Comparison of ENCODE assay signal across 1 cellular context in genomic region chr6:38673397-38674165, GRCh38.
TF ChIP-seq lines count a peak whose summit lies in the region.

No MANE protein-coding gene starts in this region.

TF ChIP-seq in K562, 482 proteins besides CTCF, POLR2A, EP300 and RAD21 (continued from another document and continues in another):
- TF ChIP-seq ZNF512 (tag; IDR thresholded peaks at IDR 0.05) = no peak
- no peak for TF ChIP-seq CREM (IDR thresholded peaks at IDR 0.05; ENCODE audit: low read depth)
- no peak for TF ChIP-seq PRMT5 (CRISPR knock-in tag; IDR thresholded peaks at IDR 0.05)
- TF ChIP-seq PKNOX1 (IDR thresholded peaks at IDR 0.05) = peak; percentile 67
- no peak for TF ChIP-seq ZFPM2 (CRISPR knock-in tag; IDR thresholded peaks at IDR 0.05)
- TF ChIP-seq FUS (optimal IDR thresholded peaks at IDR 0.05; ENCODE audit: low read depth, low read length) = no peak
- no peak for TF ChIP-seq FOXJ2 (tag; IDR thresholded peaks at IDR 0.05)
- no peak for TF ChIP-seq ZKSCAN1 (IDR thresholded peaks at IDR 0.05; ENCODE audit: low read depth, low read length)
- TF ChIP-seq BCL6 (CRISPR knock-in tag; IDR thresholded peaks at IDR 0.05) = no peak
- TF ChIP-seq, protein P1, sequence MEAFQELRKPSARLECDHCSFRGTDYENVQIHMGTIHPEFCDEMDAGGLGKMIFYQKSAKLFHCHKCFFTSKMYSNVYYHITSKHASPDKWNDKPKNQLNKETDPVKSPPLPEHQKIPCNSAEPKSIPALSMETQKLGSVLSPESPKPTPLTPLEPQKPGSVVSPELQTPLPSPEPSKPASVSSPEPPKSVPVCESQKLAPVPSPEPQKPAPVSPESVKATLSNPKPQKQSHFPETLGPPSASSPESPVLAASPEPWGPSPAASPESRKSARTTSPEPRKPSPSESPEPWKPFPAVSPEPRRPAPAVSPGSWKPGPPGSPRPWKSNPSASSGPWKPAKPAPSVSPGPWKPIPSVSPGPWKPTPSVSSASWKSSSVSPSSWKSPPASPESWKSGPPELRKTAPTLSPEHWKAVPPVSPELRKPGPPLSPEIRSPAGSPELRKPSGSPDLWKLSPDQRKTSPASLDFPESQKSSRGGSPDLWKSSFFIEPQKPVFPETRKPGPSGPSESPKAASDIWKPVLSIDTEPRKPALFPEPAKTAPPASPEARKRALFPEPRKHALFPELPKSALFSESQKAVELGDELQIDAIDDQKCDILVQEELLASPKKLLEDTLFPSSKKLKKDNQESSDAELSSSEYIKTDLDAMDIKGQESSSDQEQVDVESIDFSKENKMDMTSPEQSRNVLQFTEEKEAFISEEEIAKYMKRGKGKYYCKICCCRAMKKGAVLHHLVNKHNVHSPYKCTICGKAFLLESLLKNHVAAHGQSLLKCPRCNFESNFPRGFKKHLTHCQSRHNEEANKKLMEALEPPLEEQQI (IDR thresholded peaks at IDR 0.05) = no peak
- no peak for TF ChIP-seq ZNF778 (CRISPR knock-in tag; IDR thresholded peaks at IDR 0.05)
- TF ChIP-seq EZH2 (IDR thresholded peaks at IDR 0.05; ENCODE audit: borderline replicate concordance, low read depth, low read length) = no peak
- TF ChIP-seq, protein P2, sequence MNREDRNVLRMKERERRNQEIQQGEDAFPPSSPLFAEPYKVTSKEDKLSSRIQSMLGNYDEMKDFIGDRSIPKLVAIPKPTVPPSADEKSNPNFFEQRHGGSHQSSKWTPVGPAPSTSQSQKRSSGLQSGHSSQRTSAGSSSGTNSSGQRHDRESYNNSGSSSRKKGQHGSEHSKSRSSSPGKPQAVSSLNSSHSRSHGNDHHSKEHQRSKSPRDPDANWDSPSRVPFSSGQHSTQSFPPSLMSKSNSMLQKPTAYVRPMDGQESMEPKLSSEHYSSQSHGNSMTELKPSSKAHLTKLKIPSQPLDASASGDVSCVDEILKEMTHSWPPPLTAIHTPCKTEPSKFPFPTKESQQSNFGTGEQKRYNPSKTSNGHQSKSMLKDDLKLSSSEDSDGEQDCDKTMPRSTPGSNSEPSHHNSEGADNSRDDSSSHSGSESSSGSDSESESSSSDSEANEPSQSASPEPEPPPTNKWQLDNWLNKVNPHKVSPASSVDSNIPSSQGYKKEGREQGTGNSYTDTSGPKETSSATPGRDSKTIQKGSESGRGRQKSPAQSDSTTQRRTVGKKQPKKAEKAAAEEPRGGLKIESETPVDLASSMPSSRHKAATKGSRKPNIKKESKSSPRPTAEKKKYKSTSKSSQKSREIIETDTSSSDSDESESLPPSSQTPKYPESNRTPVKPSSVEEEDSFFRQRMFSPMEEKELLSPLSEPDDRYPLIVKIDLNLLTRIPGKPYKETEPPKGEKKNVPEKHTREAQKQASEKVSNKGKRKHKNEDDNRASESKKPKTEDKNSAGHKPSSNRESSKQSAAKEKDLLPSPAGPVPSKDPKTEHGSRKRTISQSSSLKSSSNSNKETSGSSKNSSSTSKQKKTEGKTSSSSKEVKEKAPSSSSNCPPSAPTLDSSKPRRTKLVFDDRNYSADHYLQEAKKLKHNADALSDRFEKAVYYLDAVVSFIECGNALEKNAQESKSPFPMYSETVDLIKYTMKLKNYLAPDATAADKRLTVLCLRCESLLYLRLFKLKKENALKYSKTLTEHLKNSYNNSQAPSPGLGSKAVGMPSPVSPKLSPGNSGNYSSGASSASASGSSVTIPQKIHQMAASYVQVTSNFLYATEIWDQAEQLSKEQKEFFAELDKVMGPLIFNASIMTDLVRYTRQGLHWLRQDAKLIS (CRISPR knock-in tag; IDR thresholded peaks at IDR 0.05) = no peak
- TF ChIP-seq ZNF24 (IDR thresholded peaks at IDR 0.05) = no peak
- TF ChIP-seq, protein P3, sequence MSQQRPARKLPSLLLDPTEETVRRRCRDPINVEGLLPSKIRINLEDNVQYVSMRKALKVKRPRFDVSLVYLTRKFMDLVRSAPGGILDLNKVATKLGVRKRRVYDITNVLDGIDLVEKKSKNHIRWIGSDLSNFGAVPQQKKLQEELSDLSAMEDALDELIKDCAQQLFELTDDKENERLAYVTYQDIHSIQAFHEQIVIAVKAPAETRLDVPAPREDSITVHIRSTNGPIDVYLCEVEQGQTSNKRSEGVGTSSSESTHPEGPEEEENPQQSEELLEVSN (IDR thresholded peaks at IDR 0.05; ENCODE audit: borderline replicate concordance in 1 of 2, extremely low read depth in 1 of 2, insufficient read depth in 1 of 2, insufficient read length in 1 of 2, low read depth in 1 of 2, low read length in 1 of 2, poor library complexity in 1 of 2, severe bottlenecking in 1 of 2) = no peak
- TF ChIP-seq NR3C1 (CRISPR knock-in tag; IDR thresholded peaks at IDR 0.05) = no peak
- no peak for TF ChIP-seq GABPB1 (CRISPR knock-in tag; IDR thresholded peaks at IDR 0.05)
- no peak for TF ChIP-seq TGIF2 (CRISPR knock-in tag; IDR thresholded peaks at IDR 0.05)
- TF ChIP-seq ATF7 (IDR thresholded peaks at IDR 0.05) = 0 out of 2 replicates have a peak, but pooled peaks have one; percentile 21
- TF ChIP-seq ZNF408 (CRISPR knock-in tag; IDR thresholded peaks at IDR 0.05; ENCODE audit: low read depth) = no peak
- TF ChIP-seq OTX1 (CRISPR knock-in tag; IDR thresholded peaks at IDR 0.05) = no peak
- TF ChIP-seq NCOA4 (IDR thresholded peaks at IDR 0.05; ENCODE audit: partially characterized antibody) = no peak
- no peak for TF ChIP-seq ELF1 (tag; IDR thresholded peaks at IDR 0.05)
- TF ChIP-seq MEIS2 (IDR thresholded peaks at IDR 0.05; ENCODE audit: partially characterized antibody) = peak; percentile 68
- TF ChIP-seq MYC (IDR thresholded peaks at IDR 0.05; ENCODE audit: low read depth, low read length) = 0 out of 2 replicates have a peak, but pooled peaks have one; percentile 14
- TF ChIP-seq MYC (CRISPR knock-in tag; IDR thresholded peaks at IDR 0.05; ENCODE audit: borderline replicate concordance, low read depth) = peak; percentile 34; the same call in 1 of the 2 replicates
- no peak for TF ChIP-seq SAFB2 (IDR thresholded peaks at IDR 0.05; ENCODE audit: borderline replicate concordance, low read depth, low read length, severe bottlenecking)
- TF ChIP-seq ZNF282 (CRISPR knock-in tag; IDR thresholded peaks at IDR 0.05) = no peak
- no peak for TF ChIP-seq TAF15 (IDR thresholded peaks at IDR 0.05; ENCODE audit: low read depth, low read length)
- no peak for TF ChIP-seq ZNF77 (CRISPR knock-in tag; IDR thresholded peaks at IDR 0.05)
- TF ChIP-seq, protein P4, sequence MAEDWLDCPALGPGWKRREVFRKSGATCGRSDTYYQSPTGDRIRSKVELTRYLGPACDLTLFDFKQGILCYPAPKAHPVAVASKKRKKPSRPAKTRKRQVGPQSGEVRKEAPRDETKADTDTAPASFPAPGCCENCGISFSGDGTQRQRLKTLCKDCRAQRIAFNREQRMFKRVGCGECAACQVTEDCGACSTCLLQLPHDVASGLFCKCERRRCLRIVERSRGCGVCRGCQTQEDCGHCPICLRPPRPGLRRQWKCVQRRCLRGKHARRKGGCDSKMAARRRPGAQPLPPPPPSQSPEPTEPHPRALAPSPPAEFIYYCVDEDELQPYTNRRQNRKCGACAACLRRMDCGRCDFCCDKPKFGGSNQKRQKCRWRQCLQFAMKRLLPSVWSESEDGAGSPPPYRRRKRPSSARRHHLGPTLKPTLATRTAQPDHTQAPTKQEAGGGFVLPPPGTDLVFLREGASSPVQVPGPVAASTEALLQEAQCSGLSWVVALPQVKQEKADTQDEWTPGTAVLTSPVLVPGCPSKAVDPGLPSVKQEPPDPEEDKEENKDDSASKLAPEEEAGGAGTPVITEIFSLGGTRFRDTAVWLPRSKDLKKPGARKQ (CRISPR knock-in tag; IDR thresholded peaks at IDR 0.05) = no peak
- TF ChIP-seq EGR1 (conservative IDR thresholded peaks at IDR 0.05) = no peak
- TF ChIP-seq CHD2 (IDR thresholded peaks at IDR 0.05; ENCODE audit: low read depth, low read length) = peak; percentile 91
- no peak for TF ChIP-seq MAX (CRISPR knock-in tag; IDR thresholded peaks at IDR 0.05)
- TF ChIP-seq ZNF583 (CRISPR knock-in tag; IDR thresholded peaks at IDR 0.05) = no peak
- no peak for TF ChIP-seq UBTF (IDR thresholded peaks at IDR 0.05; ENCODE audit: borderline replicate concordance in 1 of 2, low read depth in 2 of 2, low read length in 2 of 2)
- TF ChIP-seq RBBP5 (IDR thresholded peaks at IDR 0.05; ENCODE audit: borderline replicate concordance, insufficient read depth, low read length, poor library complexity, severe bottlenecking) = no peak
- no peak for TF ChIP-seq FOXA3 (CRISPR knock-in tag; conservative IDR thresholded peaks at IDR 0.05 in 1 of 2, IDR thresholded peaks at IDR 0.05 in 1 of 2)
- TF ChIP-seq, protein P5, sequence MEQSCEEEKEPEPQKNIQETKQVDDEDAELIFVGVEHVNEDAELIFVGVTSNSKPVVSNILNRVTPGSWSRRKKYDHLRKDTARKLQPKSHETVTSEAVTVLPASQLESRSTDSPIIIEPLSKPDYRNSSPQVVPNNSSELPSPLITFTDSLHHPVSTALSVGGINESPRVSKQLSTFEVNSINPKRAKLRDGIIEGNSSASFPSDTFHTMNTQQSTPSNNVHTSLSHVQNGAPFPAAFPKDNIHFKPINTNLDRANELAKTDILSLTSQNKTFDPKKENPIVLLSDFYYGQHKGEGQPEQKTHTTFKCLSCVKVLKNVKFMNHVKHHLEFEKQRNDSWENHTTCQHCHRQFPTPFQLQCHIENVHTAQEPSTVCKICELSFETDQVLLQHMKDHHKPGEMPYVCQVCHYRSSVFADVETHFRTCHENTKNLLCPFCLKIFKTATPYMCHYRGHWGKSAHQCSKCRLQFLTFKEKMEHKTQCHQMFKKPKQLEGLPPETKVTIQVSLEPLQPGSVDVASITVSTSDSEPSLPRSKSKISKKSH (CRISPR knock-in tag; IDR thresholded peaks at IDR 0.05) = no peak
- TF ChIP-seq ZNF695 (CRISPR knock-in tag; IDR thresholded peaks at IDR 0.05) = no peak
- no peak for TF ChIP-seq ZBTB7A (IDR thresholded peaks at IDR 0.05; ENCODE audit: borderline replicate concordance, control insufficient read depth, low read depth, low read length)
- TF ChIP-seq ARID3B (CRISPR knock-in tag; IDR thresholded peaks at IDR 0.05; ENCODE audit: borderline replicate concordance) = no peak
- peak; percentile 30; the same call in 1 of the 2 replicates for TF ChIP-seq ESRRA (IDR thresholded peaks at IDR 0.05; ENCODE audit: borderline replicate concordance, low read depth)
- TF ChIP-seq, protein P6, sequence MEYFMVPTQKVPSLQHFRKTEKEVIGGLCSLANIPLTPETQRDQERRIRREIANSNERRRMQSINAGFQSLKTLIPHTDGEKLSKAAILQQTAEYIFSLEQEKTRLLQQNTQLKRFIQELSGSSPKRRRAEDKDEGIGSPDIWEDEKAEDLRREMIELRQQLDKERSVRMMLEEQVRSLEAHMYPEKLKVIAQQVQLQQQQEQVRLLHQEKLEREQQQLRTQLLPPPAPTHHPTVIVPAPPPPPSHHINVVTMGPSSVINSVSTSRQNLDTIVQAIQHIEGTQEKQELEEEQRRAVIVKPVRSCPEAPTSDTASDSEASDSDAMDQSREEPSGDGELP (CRISPR knock-in tag; IDR thresholded peaks at IDR 0.05; ENCODE audit: borderline replicate concordance) = no peak
- no peak for TF ChIP-seq YY1 (IDR thresholded peaks at IDR 0.05; ENCODE audit: borderline replicate concordance in 1 of 3, control insufficient read depth in 1 of 3, extremely low read depth in 1 of 3, insufficient read depth in 3 of 3, insufficient read length in 1 of 3, insufficient replicate concordance in 2 of 3, low read depth in 1 of 3, low read length in 2 of 3)
- no peak for TF ChIP-seq PTRF (tag; IDR thresholded peaks at IDR 0.05)
